1 cellular context compared by ENCODE assay signal in the genomic region with DNA sequence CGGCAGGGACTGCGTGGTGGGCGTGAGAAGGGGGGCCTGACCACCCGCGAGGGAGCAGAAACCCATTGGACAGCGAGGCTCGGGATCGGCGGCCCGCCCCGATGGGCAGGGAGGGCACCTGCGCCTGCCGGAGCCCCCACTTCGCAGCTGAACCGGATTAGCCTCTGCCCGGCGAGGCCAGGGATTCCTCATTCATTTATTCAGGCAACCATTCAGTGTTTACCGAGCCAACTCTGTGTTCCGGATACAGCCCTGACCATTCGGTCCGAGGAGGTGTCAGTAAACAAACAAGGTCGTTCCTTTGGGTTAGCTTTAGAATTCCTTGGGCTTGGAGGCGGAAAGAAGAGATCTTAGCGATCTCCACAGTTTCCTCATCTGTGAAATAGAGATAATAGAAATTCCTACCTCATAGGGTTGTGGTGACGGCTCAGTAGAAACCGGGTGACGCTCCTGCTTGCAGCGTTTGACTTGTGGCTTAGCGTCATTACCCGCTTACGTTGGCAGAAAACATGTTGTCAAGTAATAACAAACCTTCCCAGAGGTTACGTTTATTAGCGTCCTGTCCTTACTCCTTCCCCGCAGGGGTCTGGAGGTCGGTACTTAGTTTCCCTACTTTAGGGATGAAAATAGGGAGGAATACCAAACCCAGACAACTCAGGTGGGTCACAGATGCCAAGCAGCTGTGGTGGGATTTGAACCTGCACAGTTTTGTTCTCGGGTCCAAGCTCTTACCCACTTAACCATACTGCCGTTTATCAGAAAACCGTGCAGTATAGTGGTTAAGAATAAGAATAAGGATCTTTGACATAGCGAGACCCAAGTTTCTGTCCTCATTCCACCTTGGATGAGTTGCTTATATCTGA.
TF ChIP-seq lines count a peak whose summit lies in the region.

No MANE protein-coding gene starts in this region.

TF ChIP-seq in HepG2, 621 proteins besides CTCF, POLR2A, EP300 and RAD21 (continued from another document and continues in another):
- TF ChIP-seq, protein P1, sequence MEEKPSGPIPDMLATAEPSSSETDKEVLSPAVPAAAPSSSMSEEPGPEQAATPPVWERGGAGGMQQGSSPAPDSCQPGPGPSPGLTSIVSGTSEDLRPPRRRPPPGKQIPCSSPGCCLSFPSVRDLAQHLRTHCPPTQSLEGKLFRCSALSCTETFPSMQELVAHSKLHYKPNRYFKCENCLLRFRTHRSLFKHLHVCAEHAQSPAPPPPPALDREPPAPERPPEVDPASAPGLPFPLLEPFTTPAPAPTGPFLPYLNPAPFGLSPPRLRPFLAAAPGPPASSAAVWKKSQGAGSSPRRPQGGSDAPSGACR (CRISPR knock-in tag; IDR thresholded peaks at IDR 0.05): 0 out of 2 replicates have a peak, but pooled peaks have one; percentile 60
- TF ChIP-seq, protein P2, sequence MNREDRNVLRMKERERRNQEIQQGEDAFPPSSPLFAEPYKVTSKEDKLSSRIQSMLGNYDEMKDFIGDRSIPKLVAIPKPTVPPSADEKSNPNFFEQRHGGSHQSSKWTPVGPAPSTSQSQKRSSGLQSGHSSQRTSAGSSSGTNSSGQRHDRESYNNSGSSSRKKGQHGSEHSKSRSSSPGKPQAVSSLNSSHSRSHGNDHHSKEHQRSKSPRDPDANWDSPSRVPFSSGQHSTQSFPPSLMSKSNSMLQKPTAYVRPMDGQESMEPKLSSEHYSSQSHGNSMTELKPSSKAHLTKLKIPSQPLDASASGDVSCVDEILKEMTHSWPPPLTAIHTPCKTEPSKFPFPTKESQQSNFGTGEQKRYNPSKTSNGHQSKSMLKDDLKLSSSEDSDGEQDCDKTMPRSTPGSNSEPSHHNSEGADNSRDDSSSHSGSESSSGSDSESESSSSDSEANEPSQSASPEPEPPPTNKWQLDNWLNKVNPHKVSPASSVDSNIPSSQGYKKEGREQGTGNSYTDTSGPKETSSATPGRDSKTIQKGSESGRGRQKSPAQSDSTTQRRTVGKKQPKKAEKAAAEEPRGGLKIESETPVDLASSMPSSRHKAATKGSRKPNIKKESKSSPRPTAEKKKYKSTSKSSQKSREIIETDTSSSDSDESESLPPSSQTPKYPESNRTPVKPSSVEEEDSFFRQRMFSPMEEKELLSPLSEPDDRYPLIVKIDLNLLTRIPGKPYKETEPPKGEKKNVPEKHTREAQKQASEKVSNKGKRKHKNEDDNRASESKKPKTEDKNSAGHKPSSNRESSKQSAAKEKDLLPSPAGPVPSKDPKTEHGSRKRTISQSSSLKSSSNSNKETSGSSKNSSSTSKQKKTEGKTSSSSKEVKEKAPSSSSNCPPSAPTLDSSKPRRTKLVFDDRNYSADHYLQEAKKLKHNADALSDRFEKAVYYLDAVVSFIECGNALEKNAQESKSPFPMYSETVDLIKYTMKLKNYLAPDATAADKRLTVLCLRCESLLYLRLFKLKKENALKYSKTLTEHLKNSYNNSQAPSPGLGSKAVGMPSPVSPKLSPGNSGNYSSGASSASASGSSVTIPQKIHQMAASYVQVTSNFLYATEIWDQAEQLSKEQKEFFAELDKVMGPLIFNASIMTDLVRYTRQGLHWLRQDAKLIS (CRISPR knock-in tag; IDR thresholded peaks at IDR 0.05): peak; percentile 60; the same call in 1 of the 2 replicates
- TF ChIP-seq ZNF777 (CRISPR knock-in tag; IDR thresholded peaks at IDR 0.05): no peak; the same call in 1 of the 2 replicates
- TF ChIP-seq, protein P3, sequence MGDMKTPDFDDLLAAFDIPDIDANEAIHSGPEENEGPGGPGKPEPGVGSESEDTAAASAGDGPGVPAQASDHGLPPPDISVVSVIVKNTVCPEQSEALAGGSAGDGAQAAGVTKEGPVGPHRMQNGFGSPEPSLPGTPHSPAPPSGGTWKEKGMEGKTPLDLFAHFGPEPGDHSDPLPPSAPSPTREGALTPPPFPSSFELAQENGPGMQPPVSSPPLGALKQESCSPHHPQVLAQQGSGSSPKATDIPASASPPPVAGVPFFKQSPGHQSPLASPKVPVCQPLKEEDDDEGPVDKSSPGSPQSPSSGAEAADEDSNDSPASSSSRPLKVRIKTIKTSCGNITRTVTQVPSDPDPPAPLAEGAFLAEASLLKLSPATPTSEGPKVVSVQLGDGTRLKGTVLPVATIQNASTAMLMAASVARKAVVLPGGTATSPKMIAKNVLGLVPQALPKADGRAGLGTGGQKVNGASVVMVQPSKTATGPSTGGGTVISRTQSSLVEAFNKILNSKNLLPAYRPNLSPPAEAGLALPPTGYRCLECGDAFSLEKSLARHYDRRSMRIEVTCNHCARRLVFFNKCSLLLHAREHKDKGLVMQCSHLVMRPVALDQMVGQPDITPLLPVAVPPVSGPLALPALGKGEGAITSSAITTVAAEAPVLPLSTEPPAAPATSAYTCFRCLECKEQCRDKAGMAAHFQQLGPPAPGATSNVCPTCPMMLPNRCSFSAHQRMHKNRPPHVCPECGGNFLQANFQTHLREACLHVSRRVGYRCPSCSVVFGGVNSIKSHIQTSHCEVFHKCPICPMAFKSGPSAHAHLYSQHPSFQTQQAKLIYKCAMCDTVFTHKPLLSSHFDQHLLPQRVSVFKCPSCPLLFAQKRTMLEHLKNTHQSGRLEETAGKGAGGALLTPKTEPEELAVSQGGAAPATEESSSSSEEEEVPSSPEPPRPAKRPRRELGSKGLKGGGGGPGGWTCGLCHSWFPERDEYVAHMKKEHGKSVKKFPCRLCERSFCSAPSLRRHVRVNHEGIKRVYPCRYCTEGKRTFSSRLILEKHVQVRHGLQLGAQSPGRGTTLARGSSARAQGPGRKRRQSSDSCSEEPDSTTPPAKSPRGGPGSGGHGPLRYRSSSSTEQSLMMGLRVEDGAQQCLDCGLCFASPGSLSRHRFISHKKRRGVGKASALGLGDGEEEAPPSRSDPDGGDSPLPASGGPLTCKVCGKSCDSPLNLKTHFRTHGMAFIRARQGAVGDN (CRISPR knock-in tag; IDR thresholded peaks at IDR 0.05): peak; percentile 69
- TF ChIP-seq KDM6A (CRISPR knock-in tag; IDR thresholded peaks at IDR 0.05; ENCODE audit: low read depth): no peak
- TF ChIP-seq HNRNPH1 (optimal IDR thresholded peaks at IDR 0.05; ENCODE audit: low read depth, low read length): no peak
- TF ChIP-seq MED1 (CRISPR knock-in tag; IDR thresholded peaks at IDR 0.05): peak; percentile 48
- no peak for TF ChIP-seq JDP2 (CRISPR knock-in tag; IDR thresholded peaks at IDR 0.05; ENCODE audit: borderline replicate concordance)
- TF ChIP-seq, protein P4, sequence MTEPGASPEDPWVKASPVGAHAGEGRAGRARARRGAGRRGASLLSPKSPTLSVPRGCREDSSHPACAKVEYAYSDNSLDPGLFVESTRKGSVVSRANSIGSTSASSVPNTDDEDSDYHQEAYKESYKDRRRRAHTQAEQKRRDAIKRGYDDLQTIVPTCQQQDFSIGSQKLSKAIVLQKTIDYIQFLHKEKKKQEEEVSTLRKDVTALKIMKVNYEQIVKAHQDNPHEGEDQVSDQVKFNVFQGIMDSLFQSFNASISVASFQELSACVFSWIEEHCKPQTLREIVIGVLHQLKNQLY (CRISPR knock-in tag; IDR thresholded peaks at IDR 0.05): no peak
- TF ChIP-seq, protein P5, sequence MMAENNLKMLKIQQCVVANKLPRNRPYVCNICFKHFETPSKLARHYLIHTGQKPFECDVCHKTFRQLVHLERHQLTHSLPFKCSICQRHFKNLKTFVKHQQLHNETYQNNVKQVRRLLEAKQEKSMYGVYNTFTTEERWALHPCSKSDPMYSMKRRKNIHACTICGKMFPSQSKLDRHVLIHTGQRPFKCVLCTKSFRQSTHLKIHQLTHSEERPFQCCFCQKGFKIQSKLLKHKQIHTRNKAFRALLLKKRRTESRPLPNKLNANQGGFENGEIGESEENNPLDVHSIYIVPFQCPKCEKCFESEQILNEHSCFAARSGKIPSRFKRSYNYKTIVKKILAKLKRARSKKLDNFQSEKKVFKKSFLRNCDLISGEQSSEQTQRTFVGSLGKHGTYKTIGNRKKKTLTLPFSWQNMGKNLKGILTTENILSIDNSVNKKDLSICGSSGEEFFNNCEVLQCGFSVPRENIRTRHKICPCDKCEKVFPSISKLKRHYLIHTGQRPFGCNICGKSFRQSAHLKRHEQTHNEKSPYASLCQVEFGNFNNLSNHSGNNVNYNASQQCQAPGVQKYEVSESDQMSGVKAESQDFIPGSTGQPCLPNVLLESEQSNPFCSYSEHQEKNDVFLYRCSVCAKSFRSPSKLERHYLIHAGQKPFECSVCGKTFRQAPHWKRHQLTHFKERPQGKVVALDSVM (CRISPR knock-in tag; IDR thresholded peaks at IDR 0.05): no peak; the same call in 1 of the 2 replicates
- no peak for TF ChIP-seq KLF12 (CRISPR knock-in tag; IDR thresholded peaks at IDR 0.05; ENCODE audit: borderline replicate concordance)
- peak; percentile 72; the same call in 1 of the 2 replicates for TF ChIP-seq MIXL1 (CRISPR knock-in tag; IDR thresholded peaks at IDR 0.05)
- TF ChIP-seq, protein P6, sequence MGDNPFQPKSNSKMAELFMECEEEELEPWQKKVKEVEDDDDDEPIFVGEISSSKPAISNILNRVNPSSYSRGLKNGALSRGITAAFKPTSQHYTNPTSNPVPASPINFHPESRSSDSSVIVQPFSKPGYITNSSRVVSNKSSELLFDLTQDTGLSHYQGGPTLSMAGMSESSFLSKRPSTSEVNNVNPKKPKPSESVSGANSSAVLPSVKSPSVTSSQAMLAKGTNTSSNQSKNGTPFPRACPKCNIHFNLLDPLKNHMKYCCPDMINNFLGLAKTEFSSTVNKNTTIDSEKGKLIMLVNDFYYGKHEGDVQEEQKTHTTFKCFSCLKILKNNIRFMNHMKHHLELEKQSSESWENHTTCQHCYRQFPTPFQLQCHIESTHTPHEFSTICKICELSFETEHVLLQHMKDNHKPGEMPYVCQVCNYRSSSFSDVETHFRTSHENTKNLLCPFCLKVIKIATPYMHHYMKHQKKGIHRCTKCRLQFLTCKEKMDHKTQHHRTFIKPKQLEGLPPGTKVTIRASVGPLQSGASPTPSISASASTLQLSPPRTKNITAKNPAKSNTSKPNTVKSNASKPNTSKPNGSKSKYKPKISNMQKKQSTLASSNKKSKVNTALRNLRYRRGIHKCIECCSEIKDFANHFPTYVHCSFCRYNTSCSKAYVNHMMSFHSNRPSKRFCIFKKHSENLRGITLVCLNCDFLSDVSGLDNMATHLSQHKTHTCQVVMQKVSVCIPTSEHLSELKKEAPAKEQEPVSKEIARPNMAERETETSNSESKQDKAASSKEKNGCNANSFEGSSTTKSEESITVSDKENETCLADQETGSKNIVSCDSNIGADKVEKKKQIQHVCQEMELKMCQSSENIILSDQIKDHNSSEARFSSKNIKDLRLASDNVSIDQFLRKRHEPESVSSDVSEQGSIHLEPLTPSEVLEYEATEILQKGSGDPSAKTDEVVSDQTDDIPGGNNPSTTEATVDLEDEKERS (CRISPR knock-in tag; IDR thresholded peaks at IDR 0.05): no peak; the same call in 1 of the 2 replicates
- no peak for TF ChIP-seq MAFG (CRISPR knock-in tag; IDR thresholded peaks at IDR 0.05)
- peak; percentile 28; the same call in 1 of the 2 replicates for TF ChIP-seq ZNF629 (CRISPR knock-in tag; conservative IDR thresholded peaks at IDR 0.05)
- TF ChIP-seq RFXAP (CRISPR knock-in tag; IDR thresholded peaks at IDR 0.05; ENCODE audit: borderline replicate concordance): peak; percentile 67; the same call in 1 of the 2 replicates
- no peak for TF ChIP-seq BORCS8-MEF2B (CRISPR knock-in tag; IDR thresholded peaks at IDR 0.05)
- peak; percentile 52 for TF ChIP-seq NCOR1 (IDR thresholded peaks at IDR 0.05; ENCODE audit: borderline replicate concordance, low read length)
- peak; percentile 85; the same call in 2 of the 3 replicates for TF ChIP-seq MXI1 (IDR thresholded peaks at IDR 0.05; ENCODE audit: borderline replicate concordance, low read depth, low read length)
- no peak for TF ChIP-seq SIX4 (CRISPR knock-in tag; IDR thresholded peaks at IDR 0.05)
- TF ChIP-seq CREB1 (IDR thresholded peaks at IDR 0.05): peak; percentile 88
- TF ChIP-seq CREB1 (CRISPR knock-in tag; IDR thresholded peaks at IDR 0.05): peak; percentile 79
- no peak for TF ChIP-seq ZNF75D (CRISPR knock-in tag; IDR thresholded peaks at IDR 0.05; ENCODE audit: borderline replicate concordance)
- TF ChIP-seq CBX2 (IDR thresholded peaks at IDR 0.05; ENCODE audit: low read depth, low read length): no peak
- peak; percentile 84; the same call in 1 of the 2 replicates for TF ChIP-seq CBX2 (CRISPR knock-in tag; IDR thresholded peaks at IDR 0.05; ENCODE audit: low read depth)
- peak; percentile 73 for TF ChIP-seq ZNF263 (CRISPR knock-in tag; IDR thresholded peaks at IDR 0.05)
- TF ChIP-seq MAFF (IDR thresholded peaks at IDR 0.05; ENCODE audit: low read depth, low read length): peak; percentile 68
- TF ChIP-seq, protein P7, sequence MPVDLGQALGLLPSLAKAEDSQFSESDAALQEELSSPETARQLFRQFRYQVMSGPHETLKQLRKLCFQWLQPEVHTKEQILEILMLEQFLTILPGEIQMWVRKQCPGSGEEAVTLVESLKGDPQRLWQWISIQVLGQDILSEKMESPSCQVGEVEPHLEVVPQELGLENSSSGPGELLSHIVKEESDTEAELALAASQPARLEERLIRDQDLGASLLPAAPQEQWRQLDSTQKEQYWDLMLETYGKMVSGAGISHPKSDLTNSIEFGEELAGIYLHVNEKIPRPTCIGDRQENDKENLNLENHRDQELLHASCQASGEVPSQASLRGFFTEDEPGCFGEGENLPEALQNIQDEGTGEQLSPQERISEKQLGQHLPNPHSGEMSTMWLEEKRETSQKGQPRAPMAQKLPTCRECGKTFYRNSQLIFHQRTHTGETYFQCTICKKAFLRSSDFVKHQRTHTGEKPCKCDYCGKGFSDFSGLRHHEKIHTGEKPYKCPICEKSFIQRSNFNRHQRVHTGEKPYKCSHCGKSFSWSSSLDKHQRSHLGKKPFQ (CRISPR knock-in tag; IDR thresholded peaks at IDR 0.05; ENCODE audit: insufficient replicate concordance): peak; percentile 88
- TF ChIP-seq SCMH1 (CRISPR knock-in tag; IDR thresholded peaks at IDR 0.05; ENCODE audit: borderline replicate concordance): no peak
- TF ChIP-seq ONECUT2 (CRISPR knock-in tag; IDR thresholded peaks at IDR 0.05): 0 out of 2 replicates have a peak, but pooled peaks have one; percentile 29
- TF ChIP-seq, protein P8, sequence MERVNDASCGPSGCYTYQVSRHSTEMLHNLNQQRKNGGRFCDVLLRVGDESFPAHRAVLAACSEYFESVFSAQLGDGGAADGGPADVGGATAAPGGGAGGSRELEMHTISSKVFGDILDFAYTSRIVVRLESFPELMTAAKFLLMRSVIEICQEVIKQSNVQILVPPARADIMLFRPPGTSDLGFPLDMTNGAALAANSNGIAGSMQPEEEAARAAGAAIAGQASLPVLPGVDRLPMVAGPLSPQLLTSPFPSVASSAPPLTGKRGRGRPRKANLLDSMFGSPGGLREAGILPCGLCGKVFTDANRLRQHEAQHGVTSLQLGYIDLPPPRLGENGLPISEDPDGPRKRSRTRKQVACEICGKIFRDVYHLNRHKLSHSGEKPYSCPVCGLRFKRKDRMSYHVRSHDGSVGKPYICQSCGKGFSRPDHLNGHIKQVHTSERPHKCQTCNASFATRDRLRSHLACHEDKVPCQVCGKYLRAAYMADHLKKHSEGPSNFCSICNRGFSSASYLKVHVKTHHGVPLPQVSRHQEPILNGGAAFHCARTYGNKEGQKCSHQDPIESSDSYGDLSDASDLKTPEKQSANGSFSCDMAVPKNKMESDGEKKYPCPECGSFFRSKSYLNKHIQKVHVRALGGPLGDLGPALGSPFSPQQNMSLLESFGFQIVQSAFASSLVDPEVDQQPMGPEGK (CRISPR knock-in tag; IDR thresholded peaks at IDR 0.05): peak; percentile 92
- TF ChIP-seq ZFP37 (CRISPR knock-in tag; IDR thresholded peaks at IDR 0.05; ENCODE audit: borderline replicate concordance): no peak
- TF ChIP-seq ZNF543 (CRISPR knock-in tag; IDR thresholded peaks at IDR 0.05): no peak
- peak; percentile 32; the same call in 1 of the 2 replicates for TF ChIP-seq TBP (CRISPR knock-in tag; IDR thresholded peaks at IDR 0.05)
- TF ChIP-seq CHCHD3 (CRISPR knock-in tag; IDR thresholded peaks at IDR 0.05): no peak; the same call in 1 of the 2 replicates
- peak; percentile 12; the same call in 1 of the 2 replicates for TF ChIP-seq WIZ (CRISPR knock-in tag; IDR thresholded peaks at IDR 0.05)
- peak; percentile 37; the same call in 1 of the 2 replicates for TF ChIP-seq ESRRA (CRISPR knock-in tag; IDR thresholded peaks at IDR 0.05; ENCODE audit: low read depth)
- no peak; the same call in 1 of the 2 replicates for TF ChIP-seq MLLT10 (CRISPR knock-in tag; IDR thresholded peaks at IDR 0.05)
- peak; percentile 84 for TF ChIP-seq ATF1 (CRISPR knock-in tag; IDR thresholded peaks at IDR 0.05)
- TF ChIP-seq ZNF136 (CRISPR knock-in tag; IDR thresholded peaks at IDR 0.05; ENCODE audit: low read depth): no peak
